9 cellular contexts compared by ENCODE assay signal in genomic region chr9:137299938-137300337, GRCh38. TPM values are rescaled to one million over a fixed set of nuclear protein-coding genes. Genes with fewer than 3 reads are reported as not detected.
DNase-seq lines count a peak whose midpoint lies in the region; ATAC-seq and TF ChIP-seq lines count a peak whose summit lies in the region.
"Had no signal": no experiment of that assay in that cellular context is flagged by ENCODE, and none has a peak within 500 bp of the region (broad histone marks: within the 10 kb centered on the region; RNA-seq: fewer than 3 reads in every experiment).

No MANE protein-coding gene starts in this region.

- POLR2A ChIA-PET in HCT116 (lab: Charles Lee) (no interaction called here), WTC11 (lab: Charles Lee) (interaction anchor here (0.6 kb wide), 1 partner anchor 451 kb away, joined by 3 read pairs; no protein-coding TSS in a partner anchor)

- H3K36me3 ChIP-seq in HCT116 (ENCODE audit: control insufficient read depth in 1 of 2, insufficient read depth in 2 of 2, low read length in 2 of 2) (no peaks in the 10 kb centered on the region), sigmoid colon (no peaks in the 10 kb centered on the region)

- H3K9me2 ChIP-seq in HCT116 (ENCODE audit: insufficient read depth), result no peaks in the 10 kb centered on the region

- no peak for TF ChIP-seq RAD21 in HCT116 (IDR thresholded peaks at IDR 0.05; ENCODE audit: low read depth)

- H3K36me3 Mint-ChIP-seq in WTC11, result no peaks in the 10 kb centered on the region

- intact Hi-C loops in HCT116 (cut with micrococcal nuclease), result loop anchor here (2.0 kb wide), 1 partner anchor 107 kb away; no protein-coding TSS in a partner anchor
- intact Hi-C loops in sigmoid colon (cut with DNase I), result loop anchor here (5.0 to 10.0 kb wide), 2 partner anchors 107 to 225 kb away; no protein-coding TSS in a partner anchor

- H3K27me3 ChIP-seq in HCT116 (ENCODE audit: insufficient read depth, low read length) (no peaks in the 10 kb centered on the region), sigmoid colon (peaks cover 73 to 94% (median 90%) of the 10 kb centered on the region in 3 donors)

- H3K4me2 ChIP-seq in HCT116 (ENCODE audit: low read length), result peak overlapping the region; percentile 97; the same call in 1 of the 2 replicates

- H3K79me2 ChIP-seq in HCT116 (ENCODE audit: insufficient read depth, low read length), result peaks cover 17% of the 10 kb centered on the region

- H3K27ac Mint-ChIP-seq in WTC11, result peak overlapping the region; percentile 97

- H3K4me1 Mint-ChIP-seq in WTC11, result peaks cover 45% of the 10 kb centered on the region

- CTCF ChIA-PET in HCT116 (lab: Charles Lee) (no interaction called here), WTC11 (lab: Charles Lee) (interaction anchor here (0.6 to 8.6 kb wide), 5 partner anchors 13 to 330 kb away, joined by 3 to 172 read pairs (median 8); partner anchors contain the start of genes TOR4A and UAP1L1)

- no peak for TF ChIP-seq POLR2A in HCT116 (IDR thresholded peaks at IDR 0.05; ENCODE audit: borderline replicate concordance, extremely low read depth, insufficient read depth, insufficient read length)
- no peak for TF ChIP-seq POLR2A in sigmoid colon (IDR thresholded peaks at IDR 0.05)

- H3K27ac ChIP-seq in HCT116 (ENCODE audit: low read depth, low read length) (no peak overlapping the region), sigmoid colon (peak overlapping the region in 3 of 4 donors; percentile 64 to 70 (median 66))

- H3K4me3 ChIP-seq in HCT116 (replicated peaks in 1 of 2; ENCODE audit: low read depth in 1 of 2, low read length in 2 of 2), result no peak overlapping the region; a peak in 1 of 4 replicates
- H3K4me3 ChIP-seq in iPS-11a (ENCODE audit: low read depth, low read length), result peak overlapping the region; percentile 84
- H3K4me3 ChIP-seq in sigmoid colon, result peak overlapping the region in 2 of 4 donors; percentile 39 to 44

- no peak overlapping the region for H2AFZ ChIP-seq in HCT116 (ENCODE audit: low read depth, low read length, poor library complexity, severe bottlenecking)

- TSS peak; percentile 92 for BruUV-seq in HCT116 (replicated peaks; lab: Mats Ljungman, UMichigan)

- no peak for DNase-seq in HCT116 (ENCODE audit: low read depth, low spot score)
- DNase-seq in WTC11 (ENCODE audit: low spot score), result peak; percentile 52
- no peak for DNase-seq in sigmoid colon
- no peak for DNase-seq in NCI-H2107 treated with DMSO at 0.1 percent for 48 hours (lab: John Stamatoyannopoulos, UW; ENCODE audit: unreplicated experiment)
- DNase-seq in stimulated activated CD4-positive, alpha-beta T cell treated with anti-CD3 and anti-CD28 coated beads, Interleukin-2, amount 100 ng/mL, for 24 hours, result no peak
- DNase-seq: NCI-H345 had no signal

- no peak overlapping the region for H3K9ac ChIP-seq in HCT116 (ENCODE audit: low read length)

- no peak for TF ChIP-seq EP300 in sigmoid colon (IDR thresholded peaks at IDR 0.05)

- peak overlapping the region; percentile 94 for H3K4me3 Mint-ChIP-seq in WTC11

- H3K27me3 Mint-ChIP-seq in WTC11 (ENCODE audit: low read depth), result peaks cover 32% of the 10 kb centered on the region

- TF ChIP-seq CTCF in HCT116 (IDR thresholded peaks at IDR 0.05 in 2 of 3, conservative IDR thresholded peaks at IDR 0.05 in 1 of 3; ENCODE audit: borderline replicate concordance in 1 of 3, insufficient read depth in 1 of 3, low read depth in 2 of 3, low read length in 2 of 3) (no peak), WTC11 (IDR thresholded peaks at IDR 0.05) (no peak), sigmoid colon (IDR thresholded peaks at IDR 0.05) (no peak)

- ATAC-seq in HCT116 (no peak), WTC11 (no peak), GM18519 (IDR thresholded peaks at IDR 0.05; ENCODE audit: low FRiP score, unreplicated experiment) (no peak), GM21367 (IDR thresholded peaks at IDR 0.05; ENCODE audit: unreplicated experiment) (no peak)

- 10 to 49% methylated on average over 16 of the region's 16 CpGs for WGBS in sigmoid colon, 2 donors

- peaks cover 2% of the 10 kb centered on the region; the same call in 1 of the 2 replicates for H4K20me1 ChIP-seq in HCT116 (ENCODE audit: insufficient read depth)

- no peaks in the 10 kb centered on the region for H3K9me3 Mint-ChIP-seq in WTC11

- H3K9me3 ChIP-seq in HCT116 (ENCODE audit: control insufficient read depth in 1 of 2, insufficient read depth in 1 of 2, low read depth in 1 of 2, low read length in 2 of 2) (no peaks in the 10 kb centered on the region), sigmoid colon (no peaks in the 10 kb centered on the region)

- RAD21 ChIA-PET in HCT116 (lab: Charles Lee; ENCODE audit: low non-redundant PET in 1 of 2, low total read pairs in 2 of 2, uncharacterized antibody in 2 of 2, unreplicated experiment in 2 of 2), result no interaction called here

- H3K4me1 ChIP-seq in HCT116 (ENCODE audit: control insufficient read depth in 1 of 2, insufficient read depth in 2 of 2, low read length in 2 of 2), result peaks cover 32 to 67% of the 10 kb centered on the region in 2 experiments
- peaks cover 0 to 52% (median 48%) of the 10 kb centered on the region in 4 donors for H3K4me1 ChIP-seq in sigmoid colon

TF ChIP-seq in HCT116, 20 proteins besides CTCF, POLR2A, EP300 and RAD21 (continues in another document):
- TF ChIP-seq ATF3 (IDR thresholded peaks at IDR 0.05) (no peak), TCF7L2 (IDR thresholded peaks at IDR 0.05; ENCODE audit: borderline replicate concordance, extremely low read depth, insufficient read depth, insufficient read length) (no peak), EZH2 (IDR thresholded peaks at IDR 0.05) (no peak), SIN3A (IDR thresholded peaks at IDR 0.05; ENCODE audit: low read depth) (no peak), CEBPB (IDR thresholded peaks at IDR 0.05; ENCODE audit: low read depth) (no peak)

TF ChIP-seq in WTC11, 78 proteins besides CTCF, POLR2A, EP300 and RAD21:
- TF ChIP-seq RELA (CRISPR knock-in tag; IDR thresholded peaks at IDR 0.05; ENCODE audit: borderline replicate concordance), result no peak
- TF ChIP-seq ZNF671 (CRISPR knock-in tag; IDR thresholded peaks at IDR 0.05), result no peak
- TF ChIP-seq NR3C1 (CRISPR knock-in tag; conservative IDR thresholded peaks at IDR 0.05; ENCODE audit: low read depth), result no peak
- no peak for TF ChIP-seq HMGXB4 (CRISPR knock-in tag; IDR thresholded peaks at IDR 0.05)
- no peak for TF ChIP-seq ZBTB21 (CRISPR knock-in tag; IDR thresholded peaks at IDR 0.05; ENCODE audit: borderline replicate concordance)
- TF ChIP-seq ZNF138 (CRISPR knock-in tag; conservative IDR thresholded peaks at IDR 0.05), result no peak
- TF ChIP-seq E2F1 (CRISPR knock-in tag; IDR thresholded peaks at IDR 0.05), result no peak
- TF ChIP-seq PREB (CRISPR knock-in tag; IDR thresholded peaks at IDR 0.05; ENCODE audit: borderline replicate concordance), result no peak
- TF ChIP-seq ZNF232 (CRISPR knock-in tag; IDR thresholded peaks at IDR 0.05), result no peak

RNA-seq across cellular contexts. Expression of gene NRARP, which starts 2.1 kb away (rescaled TPM):
- total RNA-seq in HCT116 (2021; ENCODE audit: unreplicated experiment), result 22.2 TPM
- 5.9 and 7.2 TPM in 2 replicates for polyA plus RNA-seq in HCT116 (2012)
- total RNA-seq in WTC11 (2021), result 46.7 to 52.4 TPM (median 51.5 TPM) in 3 replicates
- 1 to 10 TPM in 3 of 4 donors, not detected in 1; 1.8 to 2.9 (median 2.8) TPM for total RNA-seq in sigmoid colon
- 10 to 100 TPM; 20.4 to 24.7 (median 24.0) TPM for polyA plus RNA-seq in sigmoid colon

RNA-seq across cellular contexts. Expression of gene TOR4A, which starts 22.4 kb away (rescaled TPM):
- 34.0 TPM for total RNA-seq in HCT116 (2021; ENCODE audit: unreplicated experiment)
- polyA plus RNA-seq in HCT116 (2012), result 21.6 and 22.8 TPM in 2 replicates
- total RNA-seq in WTC11 (2021), result 7.3 to 11.8 TPM (median 11.3 TPM) in 3 replicates
- 1 to 10 TPM; 3.8 to 4.3 (median 3.9) TPM for total RNA-seq in sigmoid colon
- polyA plus RNA-seq in sigmoid colon, result 10 to 100 TPM in 1 of 3 donors, 1 to 10 TPM in 2; 5.1 to 33.0 (median 6.6) TPM

RNA-seq across cellular contexts. Expression of gene NELFB, which starts 44.8 kb away (rescaled TPM):
- total RNA-seq in HCT116 (2021; ENCODE audit: unreplicated experiment) (86.4 TPM), WTC11 (2021) (93.7 to 95.0 TPM (median 94.7 TPM) in 3 replicates), sigmoid colon (10 to 100 TPM; 24.7 to 36.5 (median 33.2) TPM)
- 85.5 and 92.1 TPM in 2 replicates for polyA plus RNA-seq in HCT116 (2012)
- polyA plus RNA-seq in sigmoid colon, result 10 to 100 TPM; 41.6 to 70.5 (median 45.0) TPM

RNA-seq across cellular contexts. Expression of gene STPG3, which starts 48.9 kb away (rescaled TPM):
- total RNA-seq in HCT116 (2021; ENCODE audit: unreplicated experiment) (not detected), WTC11 (2021) (0.21 to 0.26 TPM in 2 of 3 replicates, not detected in the other), sigmoid colon (not detected)
- 0.40 TPM in 2 replicates for polyA plus RNA-seq in HCT116 (2012)
- polyA plus RNA-seq in sigmoid colon, result not detected

RNA-seq across cellular contexts. Expression of gene TUBB4B, which starts 58.9 kb away (rescaled TPM):
- total RNA-seq in HCT116 (2021; ENCODE audit: unreplicated experiment) (502 TPM), WTC11 (2021) (373 to 376 TPM (median 375 TPM) in 3 replicates), sigmoid colon (100 to 1,000 TPM; 141 to 196 (median 164) TPM)
- 824 and 914 TPM in 2 replicates for polyA plus RNA-seq in HCT116 (2012)
- 100 to 1,000 TPM; 292 to 505 (median 444) TPM for polyA plus RNA-seq in sigmoid colon
